ENCODE assay signal across 12 cellular contexts in the genomic region with DNA sequence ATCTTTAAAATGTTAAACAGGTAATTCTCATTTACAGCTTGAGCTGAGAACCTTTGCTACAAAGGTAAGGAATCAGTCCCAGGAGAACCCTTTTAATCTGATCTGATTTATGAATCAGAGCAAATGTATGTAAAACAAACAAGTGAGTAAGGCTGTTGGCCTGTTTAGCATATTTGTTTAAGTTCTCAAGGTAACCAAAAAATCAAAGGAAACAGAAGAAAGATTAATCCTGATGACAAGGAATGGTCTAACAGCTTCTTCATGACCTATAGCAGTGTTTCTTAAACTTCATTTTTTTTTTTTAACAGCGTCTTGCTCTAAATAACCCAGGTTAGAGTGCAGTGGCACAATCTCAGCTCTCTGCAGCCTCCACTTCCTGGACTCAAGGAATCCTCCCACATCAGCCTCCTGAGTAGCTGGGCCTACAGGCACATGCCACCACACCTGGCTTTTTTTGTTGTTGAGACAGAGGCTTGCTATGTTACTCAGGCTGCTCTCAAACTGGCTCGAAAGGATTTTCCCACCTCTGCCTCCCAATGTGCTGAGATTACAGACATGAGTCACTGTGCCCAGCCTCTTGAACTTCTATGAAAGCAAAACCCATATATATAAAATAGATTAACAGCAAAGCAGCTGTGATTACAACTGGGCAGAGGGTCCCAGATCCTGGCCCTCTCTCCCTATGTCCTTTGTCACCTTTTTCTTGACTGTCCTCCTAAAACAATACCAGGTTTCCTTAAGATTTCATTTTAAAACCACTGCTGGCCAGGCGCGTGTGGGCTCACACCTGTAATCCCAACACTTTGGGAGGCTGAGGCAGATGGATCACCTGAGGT. TPM values are rescaled to one million over a fixed set of nuclear protein-coding genes. Genes with fewer than 3 reads are reported as not detected.
A peak's percentile ranks its signal among the peaks of the same experiment; 100 is the strongest.
DNase-seq lines count a peak whose midpoint lies in the region; TF ChIP-seq lines count a peak whose summit lies in the region.
"Had no signal": no experiment of that assay in that cellular context is flagged by ENCODE, and none has a peak within 500 bp of the region (broad histone marks: within the 10 kb centered on the region; RNA-seq: fewer than 3 reads in every experiment).

No MANE protein-coding gene starts in this region.

- TF ChIP-seq CTCF in brain microvascular endothelial cell (IDR thresholded peaks at IDR 0.05; ENCODE audit: low read depth, low read length, missing control alignments) (no peak), osteoblast (IDR thresholded peaks at IDR 0.05; ENCODE audit: extremely low read depth, low read depth, low read length) (no peak), transverse colon (IDR thresholded peaks at IDR 0.05) (no peak), CD14-positive monocyte (IDR thresholded peaks at IDR 0.05) (no peak)

- H3K4me3 ChIP-seq in brain microvascular endothelial cell (ENCODE audit: low read depth, low read length) (no peak overlapping the region), osteoblast (ENCODE audit: insufficient read depth, low read length) (no peak overlapping the region), transverse colon (no peak overlapping the region), H7 (ENCODE audit: insufficient read depth, low read depth, low read length) (no peak overlapping the region)
- H3K4me3 ChIP-seq: prostate gland had no signal

- no peaks in the 10 kb centered on the region for H4K20me1 ChIP-seq in osteoblast (ENCODE audit: insufficient read depth, low read length)

- H3K9me3 ChIP-seq in osteoblast (ENCODE audit: low read depth, low read length) (no peaks in the 10 kb centered on the region), transverse colon (no peaks in the 10 kb centered on the region)
- H3K9me3 ChIP-seq: prostate gland had no signal

- no peak for TF ChIP-seq EP300 in transverse colon (IDR thresholded peaks at IDR 0.05; ENCODE audit: low read depth)

- no peak overlapping the region for H3K4me2 ChIP-seq in osteoblast (ENCODE audit: insufficient read depth, low read length)
- H3K4me2 ChIP-seq: KMS-11 had no signal

- H3K4me1 Mint-ChIP-seq in CD14-positive monocyte: peaks cover 4% of the 10 kb centered on the region

- peaks cover 0 to 3% (median 2%) of the 10 kb centered on the region in 3 donors for H3K27me3 Mint-ChIP-seq in CD14-positive monocyte (ENCODE audit: low read depth in 3 of 3)

- peaks cover 4 to 24% of the 10 kb centered on the region in 2 donors for H3K36me3 Mint-ChIP-seq in CD14-positive monocyte

- peak overlapping the region in 1 of 7 donors; percentile 23 for H3K27ac Mint-ChIP-seq in CD14-positive monocyte

- H3K4me1 ChIP-seq in osteoblast (ENCODE audit: insufficient read depth, low read length) (peaks cover 14% of the 10 kb centered on the region), transverse colon (peaks cover 3 to 5% (median 4%) of the 10 kb centered on the region in 4 donors)
- H3K4me1 ChIP-seq: prostate gland had no signal

- peak overlapping the region; percentile 85 for H3K27ac ChIP-seq in brain microvascular endothelial cell
- H3K27ac ChIP-seq in osteoblast (ENCODE audit: low read depth, low read length): peak overlapping the region; percentile 51
- no peak overlapping the region for H3K27ac ChIP-seq in transverse colon
- H3K27ac ChIP-seq: KMS-11, prostate gland had no signal

- intact Hi-C loops in transverse colon (cut with DNase I; ENCODE audit: low total_unique reads) (no loop called here), CD14-positive monocyte (cut with micrococcal nuclease) (no loop called here)

- H3K79me2 ChIP-seq in osteoblast (ENCODE audit: insufficient read depth, low read length): no peaks in the 10 kb centered on the region

- no peak for TF ChIP-seq POLR2A in transverse colon (IDR thresholded peaks at IDR 0.05)

- H3K27me3 ChIP-seq in brain microvascular endothelial cell (replicated peaks): no peaks in the 10 kb centered on the region
- no peaks in the 10 kb centered on the region for H3K27me3 ChIP-seq in osteoblast (ENCODE audit: insufficient read depth, low read length)
- no peaks in the 10 kb centered on the region for H3K27me3 ChIP-seq in transverse colon
- H3K27me3 ChIP-seq in H7 (ENCODE audit: control insufficient read depth, insufficient read depth, low read length): no peaks in the 10 kb centered on the region

- DNase-seq in LHCN-M2 (ENCODE audit: low read depth) (peak; percentile 13), brain microvascular endothelial cell (peak; percentile 78), osteoblast (ENCODE audit: insufficient read length, low spot score, missing footprints) (peak; percentile 63), transverse colon (no peak), CD14-positive monocyte (ENCODE audit: low spot score) (no peak), H7 (no peak)
- DNase-seq: effector CD8-positive, alpha-beta T cell; NCI-H526 treated with DMSO at 0.1 percent for 48 hours; T1000 had no signal

- in situ Hi-C loops in brain microvascular endothelial cell (cut with HindIII; ENCODE audit: low pct_ligation_motif_present, low sequenced_read_pairs) (no loop called here), transverse colon (cut with MboI; ENCODE audit: low pct_ligation_motif_present in 1 of 4, low pct_unique_long_range_greater_than_20kb in 1 of 4, low sequenced_read_pairs in 3 of 4) (no loop called here)

- H3K36me3 ChIP-seq in brain microvascular endothelial cell (replicated peaks) (no peaks in the 10 kb centered on the region), osteoblast (ENCODE audit: insufficient read depth, low read length) (no peaks in the 10 kb centered on the region), transverse colon (no peaks in the 10 kb centered on the region), H7 (replicated peaks; ENCODE audit: control insufficient read depth, insufficient read depth, low read length) (no peaks in the 10 kb centered on the region)
- H3K36me3 ChIP-seq: prostate gland had no signal

- WGBS in transverse colon (ENCODE audit: low coverage in 1 of 2), 2 donors: 92 to 95% methylated on average over 2 to 4 of the region's 4 CpGs

- H2AFZ ChIP-seq in osteoblast (ENCODE audit: low read length): no peak overlapping the region

- peaks cover 0 to 2% (median 0%) of the 10 kb centered on the region in 7 donors for H3K9me3 Mint-ChIP-seq in CD14-positive monocyte
- H3K9me3 Mint-ChIP-seq: activated T-helper 2 cell treated with anti-CD3 and anti-CD28 coated beads, Interferon-gamma antibody, Interleukin-2, Interleukin-4, amounts not matched to agents 10 μg/mL and 5 μg/mL and 100 μg/mL, durations not matched to agents 14 hours and 24 hours and 36 hours had no signal

- H3K4me3 Mint-ChIP-seq in CD14-positive monocyte: no peak overlapping the region

RNA-seq across cellular contexts. Expression of a gene that starts 5.1 kb away (rescaled TPM):
- total RNA-seq in LHCN-M2 (2014; rRNA removed) (281 and 311 TPM in 2 replicates), osteoblast (55.7 and 60.8 TPM in 2 replicates), transverse colon (100 to 1,000 TPM in 3 of 4 donors, 10 to 100 TPM in 1; 61.7 to 293 (median 219) TPM)
- polyA plus RNA-seq in LHCN-M2 (2012): 516 TPM
- polyA plus RNA-seq in CD14-positive monocyte: 100 to 1,000 TPM; 156 to 181 TPM
- total RNA-seq in H7 (2014; rRNA removed; shearing (Covaris generic)): 410 and 454 TPM in 2 replicates

RNA-seq across cellular contexts. Expression of a gene that starts 23.3 kb away (rescaled TPM):
- total RNA-seq in LHCN-M2 (2014; rRNA removed) (104 and 109 TPM in 2 replicates), osteoblast (92.6 and 96.4 TPM in 2 replicates), transverse colon (10 to 100 TPM in 3 of 4 donors, 1 to 10 TPM in 1; 6.4 to 56.5 (median 47.9) TPM)
- 306 TPM for polyA plus RNA-seq in LHCN-M2 (2012)
- polyA plus RNA-seq in CD14-positive monocyte: 100 to 1,000 TPM; 282 to 318 TPM
- 321 and 329 TPM in 2 replicates for total RNA-seq in H7 (2014; rRNA removed; shearing (Covaris generic))

RNA-seq across cellular contexts. Expression of a gene that starts 27.9 kb away (rescaled TPM):
- total RNA-seq in LHCN-M2 (2014; rRNA removed) (108 TPM in 2 replicates), osteoblast (48.1 and 53.9 TPM in 2 replicates), transverse colon (100 to 1,000 TPM; 162 to 247 (median 208) TPM)
- 75.8 TPM for polyA plus RNA-seq in LHCN-M2 (2012)
- polyA plus RNA-seq in CD14-positive monocyte: 10 to 100 TPM; 27.8 to 36.2 TPM
- 106 and 118 TPM in 2 replicates for total RNA-seq in H7 (2014; rRNA removed; shearing (Covaris generic))

RNA-seq across cellular contexts. Expression of a gene that starts 46.1 kb away (rescaled TPM):
- total RNA-seq in LHCN-M2 (2014; rRNA removed) (41.1 and 42.1 TPM in 2 replicates), osteoblast (26.4 and 26.5 TPM in 2 replicates), transverse colon (100 to 1,000 TPM in 1 of 4 donors, 10 to 100 TPM in 3; 13.1 to 204 (median 31.8) TPM)
- 48.1 TPM for polyA plus RNA-seq in LHCN-M2 (2012)
- polyA plus RNA-seq in CD14-positive monocyte: 10 to 100 TPM; 36.3 to 38.7 TPM
- 61.7 and 62.8 TPM in 2 replicates for total RNA-seq in H7 (2014; rRNA removed; shearing (Covaris generic))

RNA-seq across cellular contexts. Expression of a gene that starts 49.6 kb away (rescaled TPM):
- total RNA-seq in LHCN-M2 (2014; rRNA removed): 2.3 and 5.1 TPM in 2 replicates
- polyA plus RNA-seq in LHCN-M2 (2012): 7.6 TPM
- 3.2 and 3.3 TPM in 2 replicates for total RNA-seq in osteoblast
- total RNA-seq in transverse colon: 10 to 100 TPM in 3 of 4 donors, 1 to 10 TPM in 1; 8.2 to 41.1 (median 21.4) TPM
- polyA plus RNA-seq in CD14-positive monocyte: 1 to 10 TPM; 1.3 to 2.1 TPM
- 6.2 and 9.5 TPM in 2 replicates for total RNA-seq in H7 (2014; rRNA removed; shearing (Covaris generic))

Comparison
In these comparisons a context has a peak if more than half of its experiments do, and no peak if none do; other contexts are left out.
1. DNase-seq: peak in LHCN-M2 (single experiment), brain microvascular endothelial cell (single experiment) and osteoblast (single experiment); none in transverse colon (single experiment), CD14-positive monocyte (single experiment) and H7 (single experiment).
2. H3K27ac ChIP-seq: peak in brain microvascular endothelial cell (single experiment) and osteoblast (single experiment); none in transverse colon (0 of 4).